Comparison of ENCODE assay signal across 20 cellular contexts in genomic region chr15:65075607-65076006, GRCh38. TPM values are rescaled to one million over a fixed set of nuclear protein-coding genes. Genes with fewer than 3 reads are reported as not detected.
"Had no signal": no experiment of that assay in that cellular context is flagged by ENCODE, and none has a peak within 500 bp of the region (broad histone marks: within the 10 kb centered on the region; RNA-seq: fewer than 3 reads in every experiment).

No MANE protein-coding gene starts in this region.

RNA-seq across cellular contexts. Expression of gene KBTBD13, which starts 0.9 kb away (rescaled TPM):
- total RNA-seq: activated CD4-positive, alpha-beta memory T cell treated with anti-CD3 and anti-CD28 coated beads for 36 hours; activated CD4-positive, alpha-beta T cell treated with anti-CD3 and anti-CD28 coated beads for 36 hours; activated CD4-positive, alpha-beta T cell treated with anti-CD3 and anti-CD28 coated beads, Interleukin-2, amount 10 ng/mL, durations not matched to agents 24 days and 14 days; activated CD8-positive, alpha-beta memory T cell treated with anti-CD3 and anti-CD28 coated beads for 36 hours; activated CD8-positive, alpha-beta memory T cell treated with anti-CD3 and anti-CD28 coated beads, Interleukin-2, amount 10 ng/mL, durations not matched to agents 7 days and 5 days; activated CD8-positive, alpha-beta T cell treated with anti-CD3 and anti-CD28 coated beads, Interleukin-2, amount 10 ng/mL, durations not matched to agents 7 days and 5 days; activated naive CD4-positive, alpha-beta T cell treated with anti-CD3 and anti-CD28 coated beads for 36 hours; activated naive CD8-positive, alpha-beta T cell treated with anti-CD3 and anti-CD28 coated beads for 36 hours; activated T-helper 1 cell treated with anti-CD3 and anti-CD28 coated beads, Interleukin-12 subunit alpha, Interleukin-12 subunit beta, Interleukin-2, Interleukin-4 antibody, amounts not matched to agents 30 ng/mL and 10 ng/mL and 1 ng/mL, durations not matched to agents 14 hours and 24 hours and 36 hours; activated T-helper 2 cell treated with anti-CD3 and anti-CD28 coated beads, Interferon-gamma antibody, Interleukin-2, Interleukin-4, amounts not matched to agents 10 μg/mL and 5 μg/mL and 100 μg/mL, durations not matched to agents 14 hours and 24 hours and 36 hours; adrenal gland; bronchial epithelial cell; chondrocyte; dermis blood vessel endothelial cell; foreskin keratinocyte; gastroesophageal sphincter; glomerular endothelial cell; T-helper 17 cell had no signal
- polyA plus RNA-seq: adrenal gland, foreskin keratinocyte had no signal

RNA-seq across cellular contexts. Expression of gene RASL12, which starts 7.8 kb away (rescaled TPM):
- total RNA-seq: activated CD4-positive, alpha-beta memory T cell treated with anti-CD3 and anti-CD28 coated beads for 36 hours; activated CD4-positive, alpha-beta T cell treated with anti-CD3 and anti-CD28 coated beads for 36 hours; activated CD4-positive, alpha-beta T cell treated with anti-CD3 and anti-CD28 coated beads, Interleukin-2, amount 10 ng/mL, durations not matched to agents 24 days and 14 days; activated CD8-positive, alpha-beta memory T cell treated with anti-CD3 and anti-CD28 coated beads for 36 hours; activated CD8-positive, alpha-beta memory T cell treated with anti-CD3 and anti-CD28 coated beads, Interleukin-2, amount 10 ng/mL, durations not matched to agents 7 days and 5 days; activated CD8-positive, alpha-beta T cell treated with anti-CD3 and anti-CD28 coated beads, Interleukin-2, amount 10 ng/mL, durations not matched to agents 7 days and 5 days; activated naive CD4-positive, alpha-beta T cell treated with anti-CD3 and anti-CD28 coated beads for 36 hours; activated naive CD8-positive, alpha-beta T cell treated with anti-CD3 and anti-CD28 coated beads for 36 hours; activated T-helper 1 cell treated with anti-CD3 and anti-CD28 coated beads, Interleukin-12 subunit alpha, Interleukin-12 subunit beta, Interleukin-2, Interleukin-4 antibody, amounts not matched to agents 30 ng/mL and 10 ng/mL and 1 ng/mL, durations not matched to agents 14 hours and 24 hours and 36 hours; activated T-helper 2 cell treated with anti-CD3 and anti-CD28 coated beads, Interferon-gamma antibody, Interleukin-2, Interleukin-4, amounts not matched to agents 10 μg/mL and 5 μg/mL and 100 μg/mL, durations not matched to agents 14 hours and 24 hours and 36 hours; bronchial epithelial cell; dermis blood vessel endothelial cell; foreskin keratinocyte; glomerular endothelial cell; T-helper 17 cell had no signal
- polyA plus RNA-seq: foreskin keratinocyte had no signal

RNA-seq across cellular contexts. Expression of gene SLC51B, which starts 30.4 kb away (rescaled TPM):
- total RNA-seq: activated CD4-positive, alpha-beta memory T cell treated with anti-CD3 and anti-CD28 coated beads for 36 hours; activated CD4-positive, alpha-beta T cell treated with anti-CD3 and anti-CD28 coated beads for 36 hours; activated CD4-positive, alpha-beta T cell treated with anti-CD3 and anti-CD28 coated beads, Interleukin-2, amount 10 ng/mL, durations not matched to agents 24 days and 14 days; activated CD8-positive, alpha-beta memory T cell treated with anti-CD3 and anti-CD28 coated beads for 36 hours; activated CD8-positive, alpha-beta memory T cell treated with anti-CD3 and anti-CD28 coated beads, Interleukin-2, amount 10 ng/mL, durations not matched to agents 7 days and 5 days; activated CD8-positive, alpha-beta T cell treated with anti-CD3 and anti-CD28 coated beads, Interleukin-2, amount 10 ng/mL, durations not matched to agents 7 days and 5 days; activated naive CD4-positive, alpha-beta T cell treated with anti-CD3 and anti-CD28 coated beads for 36 hours; activated naive CD8-positive, alpha-beta T cell treated with anti-CD3 and anti-CD28 coated beads for 36 hours; activated T-helper 1 cell treated with anti-CD3 and anti-CD28 coated beads, Interleukin-12 subunit alpha, Interleukin-12 subunit beta, Interleukin-2, Interleukin-4 antibody, amounts not matched to agents 30 ng/mL and 10 ng/mL and 1 ng/mL, durations not matched to agents 14 hours and 24 hours and 36 hours; activated T-helper 2 cell treated with anti-CD3 and anti-CD28 coated beads, Interferon-gamma antibody, Interleukin-2, Interleukin-4, amounts not matched to agents 10 μg/mL and 5 μg/mL and 100 μg/mL, durations not matched to agents 14 hours and 24 hours and 36 hours; aorta; bronchial epithelial cell; chondrocyte; dermis blood vessel endothelial cell; esophagus muscularis mucosa; foreskin keratinocyte; gastroesophageal sphincter; glomerular endothelial cell; T-helper 17 cell had no signal
- polyA plus RNA-seq: foreskin keratinocyte had no signal
